In genomic region chr2:191167766-191168165, GRCh38 we compare ENCODE assay signal across 16 cellular contexts. TPM values are rescaled to one million over a fixed set of nuclear protein-coding genes. Genes with fewer than 3 reads are reported as not detected.
A peak's percentile ranks its signal among the peaks of the same experiment; 100 is the strongest.
DNase-seq lines count a peak whose midpoint lies in the region; ATAC-seq and TF ChIP-seq lines count a peak whose summit lies in the region.
"Had no signal": no experiment of that assay in that cellular context is flagged by ENCODE, and none has a peak within 500 bp of the region (broad histone marks: within the 10 kb centered on the region; RNA-seq: fewer than 3 reads in every experiment).

No MANE protein-coding gene starts in this region.

- H3K27ac Mint-ChIP-seq in activated naive CD8-positive, alpha-beta T cell: peak overlapping the region; percentile 34
- H3K27ac Mint-ChIP-seq in activated naive CD8-positive, alpha-beta T cell treated with anti-CD3 and anti-CD28 coated beads for 36 hours: no peak overlapping the region
- H3K27ac Mint-ChIP-seq: activated T-helper 1 cell treated with anti-CD3 and anti-CD28 coated beads, Interleukin-12 subunit alpha, Interleukin-12 subunit beta, Interleukin-2, Interleukin-4 antibody, amounts not matched to agents 30 ng/mL and 10 ng/mL and 1 ng/mL, durations not matched to agents 14 hours and 24 hours and 36 hours; type B pancreatic cell had no signal

- no peak for TF ChIP-seq CTCF in body of pancreas (IDR thresholded peaks at IDR 0.05)
- no peak for TF ChIP-seq CTCF in right atrium auricular region (IDR thresholded peaks at IDR 0.05)
- TF ChIP-seq CTCF in upper lobe of right lung (IDR thresholded peaks at IDR 0.05): no peak

- H3K9me3 Mint-ChIP-seq in activated naive CD8-positive, alpha-beta T cell (ENCODE audit: low read depth): no peaks in the 10 kb centered on the region
- H3K9me3 Mint-ChIP-seq in activated naive CD8-positive, alpha-beta T cell treated with anti-CD3 and anti-CD28 coated beads for 36 hours: no peaks in the 10 kb centered on the region
- H3K9me3 Mint-ChIP-seq: activated T-helper 1 cell treated with anti-CD3 and anti-CD28 coated beads, Interleukin-12 subunit alpha, Interleukin-12 subunit beta, Interleukin-2, Interleukin-4 antibody, amounts not matched to agents 30 ng/mL and 10 ng/mL and 1 ng/mL, durations not matched to agents 14 hours and 24 hours and 36 hours; type B pancreatic cell had no signal

- peak overlapping the region in 3 of 4 donors; percentile 32 to 44 (median 35) for H3K27ac ChIP-seq in body of pancreas
- peak overlapping the region; percentile 66 to 81 for H3K27ac ChIP-seq in right atrium auricular region
- no peak overlapping the region for H3K27ac ChIP-seq in upper lobe of right lung
- H3K27ac ChIP-seq: parathyroid adenoma had no signal

- 15 to 20% methylated on average over 2 of the region's 2 CpGs for WGBS in body of pancreas, 2 donors

- H3K36me3 ChIP-seq in body of pancreas (replicated peaks in 1 of 2; ENCODE audit: insufficient read depth in 1 of 2, low read depth in 2 of 2) (no peaks in the 10 kb centered on the region), right atrium auricular region (no peaks in the 10 kb centered on the region), upper lobe of right lung (no peaks in the 10 kb centered on the region)

- no peaks in the 10 kb centered on the region for H3K27me3 Mint-ChIP-seq in activated naive CD8-positive, alpha-beta T cell
- H3K27me3 Mint-ChIP-seq in activated naive CD8-positive, alpha-beta T cell treated with anti-CD3 and anti-CD28 coated beads for 36 hours: no peaks in the 10 kb centered on the region

- H3K4me3 Mint-ChIP-seq in activated naive CD8-positive, alpha-beta T cell: no peak overlapping the region
- no peak overlapping the region for H3K4me3 Mint-ChIP-seq in activated naive CD8-positive, alpha-beta T cell treated with anti-CD3 and anti-CD28 coated beads for 36 hours
- H3K4me3 Mint-ChIP-seq: activated T-helper 1 cell treated with anti-CD3 and anti-CD28 coated beads, Interleukin-12 subunit alpha, Interleukin-12 subunit beta, Interleukin-2, Interleukin-4 antibody, amounts not matched to agents 30 ng/mL and 10 ng/mL and 1 ng/mL, durations not matched to agents 14 hours and 24 hours and 36 hours; type B pancreatic cell had no signal

- H3K36me3 Mint-ChIP-seq in activated naive CD8-positive, alpha-beta T cell: no peaks in the 10 kb centered on the region
- H3K36me3 Mint-ChIP-seq in activated naive CD8-positive, alpha-beta T cell treated with anti-CD3 and anti-CD28 coated beads for 36 hours: no peaks in the 10 kb centered on the region
- H3K36me3 Mint-ChIP-seq: type B pancreatic cell had no signal

- H3K27me3 ChIP-seq in body of pancreas: no peaks in the 10 kb centered on the region
- no peaks in the 10 kb centered on the region for H3K27me3 ChIP-seq in right atrium auricular region
- no peaks in the 10 kb centered on the region for H3K27me3 ChIP-seq in upper lobe of right lung

- H3K4me1 ChIP-seq in body of pancreas: peaks cover 31% of the 10 kb centered on the region
- peaks cover 5 to 53% of the 10 kb centered on the region in 2 donors for H3K4me1 ChIP-seq in right atrium auricular region
- H3K4me1 ChIP-seq in upper lobe of right lung: peaks cover 47% of the 10 kb centered on the region

- no peak for TF ChIP-seq POLR2A in body of pancreas (IDR thresholded peaks at IDR 0.05)

- DNase-seq in activated naive CD8-positive, alpha-beta T cell treated with anti-CD3 and anti-CD28 coated beads for 36 hours: no peak
- peak in 2 of 4 donors; percentile 23 to 24 for DNase-seq in body of pancreas
- no peak for DNase-seq in right atrium auricular region (ENCODE audit: low spot score)
- DNase-seq in upper lobe of right lung: no peak
- DNase-seq: ACHN; effector memory CD4-positive, alpha-beta T cell; islet precursor cell; MM.1S; SHP77 treated with DMSO at 0.1 percent for 48 hours had no signal

- ATAC-seq in body of pancreas: no peak
- ATAC-seq in upper lobe of right lung: peak; percentile 52
- no peak for ATAC-seq in HG02642 (IDR thresholded peaks at IDR 0.05; ENCODE audit: poor library complexity, unreplicated experiment)
- ATAC-seq in GM21526 (IDR thresholded peaks at IDR 0.05; ENCODE audit: low FRiP score, unreplicated experiment): no peak
- no peak for ATAC-seq in GM18907 (IDR thresholded peaks at IDR 0.05; ENCODE audit: unreplicated experiment)

- peaks cover 50% of the 10 kb centered on the region for H3K4me1 Mint-ChIP-seq in activated naive CD8-positive, alpha-beta T cell (ENCODE audit: low read depth)
- peaks cover 41% of the 10 kb centered on the region for H3K4me1 Mint-ChIP-seq in activated naive CD8-positive, alpha-beta T cell treated with anti-CD3 and anti-CD28 coated beads for 36 hours

- intact Hi-C loops in body of pancreas (cut with DNase I) (loop anchor here (5.0 kb wide), 1 partner anchor 335 kb away; no protein-coding TSS in a partner anchor), upper lobe of right lung (cut with DNase I) (loop anchor here (10.0 kb wide), 1 partner anchor 337 kb away; no protein-coding TSS in a partner anchor)

- H3K9me3 ChIP-seq in body of pancreas: no peaks in the 10 kb centered on the region
- no peaks in the 10 kb centered on the region for H3K9me3 ChIP-seq in right atrium auricular region
- no peaks in the 10 kb centered on the region for H3K9me3 ChIP-seq in upper lobe of right lung

- no peak overlapping the region for H3K4me3 ChIP-seq in body of pancreas
- H3K4me3 ChIP-seq in right atrium auricular region: no peak overlapping the region
- H3K4me3 ChIP-seq in upper lobe of right lung: no peak overlapping the region

RNA-seq across cellular contexts. Expression of gene STAT4, which starts 17.0 kb away (rescaled TPM):
- 10 to 100 TPM; 80.6 to 81.0 TPM for total RNA-seq in activated naive CD8-positive, alpha-beta T cell treated with anti-CD3 and anti-CD28 coated beads for 36 hours
- total RNA-seq in body of pancreas (1 to 10 TPM in 1 of 2 donors, under 1 TPM in 1; 0.52 to 2.6 TPM), right atrium auricular region (10 to 100 TPM; 15.2 to 27.3 TPM), upper lobe of right lung (8.0 TPM)
